24 cellular contexts compared by ENCODE assay signal in genomic region chr1:231729541-231729940, GRCh38.
"Had no signal": no experiment of that assay in that cellular context is flagged by ENCODE, and none has a peak within 500 bp of the region (broad histone marks: within the 10 kb centered on the region; RNA-seq: fewer than 3 reads in every experiment).

No MANE protein-coding gene starts in this region.

- H3K9me3 Mint-ChIP-seq: activated CD4-positive, alpha-beta T cell treated with anti-CD3 and anti-CD28 coated beads, Interleukin-2, amount 10 ng/mL, durations not matched to agents 24 days and 14 days; activated CD8-positive, alpha-beta T cell treated with anti-CD3 and anti-CD28 coated beads for 36 hours; activated T-helper 2 cell treated with anti-CD3 and anti-CD28 coated beads, Interferon-gamma antibody, Interleukin-2, Interleukin-4, amounts not matched to agents 10 μg/mL and 5 μg/mL and 100 μg/mL, durations not matched to agents 14 hours and 24 hours and 36 hours; central memory CD8-positive, alpha-beta T cell; effector memory CD8-positive, alpha-beta T cell; nephron had no signal

- H3K4me1 ChIP-seq: tibial artery had no signal

- H3K4me3 ChIP-seq: esophagus squamous epithelium, lower lobe of right lung, tibial artery had no signal

- H3K4me3 Mint-ChIP-seq: activated CD4-positive, alpha-beta T cell treated with anti-CD3 and anti-CD28 coated beads, Interleukin-2, amount 10 ng/mL, durations not matched to agents 24 days and 14 days; activated CD8-positive, alpha-beta T cell treated with anti-CD3 and anti-CD28 coated beads for 36 hours; activated naive CD8-positive, alpha-beta T cell treated with anti-CD3 and anti-CD28 coated beads, Interleukin-2, amount 10 ng/mL, durations not matched to agents 7 days and 5 days; central memory CD8-positive, alpha-beta T cell; effector memory CD8-positive, alpha-beta T cell; mesothelial cell of epicardium; nephron had no signal

- H3K36me3 ChIP-seq: esophagus squamous epithelium, lower lobe of right lung, tibial artery had no signal

- H3K9me3 ChIP-seq: esophagus squamous epithelium, lower lobe of right lung, tibial artery had no signal

- H3K27ac Mint-ChIP-seq: activated CD4-positive, alpha-beta T cell treated with anti-CD3 and anti-CD28 coated beads, Interleukin-2, amount 10 ng/mL, durations not matched to agents 24 days and 14 days; activated CD8-positive, alpha-beta T cell treated with anti-CD3 and anti-CD28 coated beads for 36 hours; activated naive CD8-positive, alpha-beta T cell treated with anti-CD3 and anti-CD28 coated beads, Interleukin-2, amount 10 ng/mL, durations not matched to agents 7 days and 5 days; activated T-helper 2 cell treated with anti-CD3 and anti-CD28 coated beads, Interferon-gamma antibody, Interleukin-2, Interleukin-4, amounts not matched to agents 10 μg/mL and 5 μg/mL and 100 μg/mL, durations not matched to agents 14 hours and 24 hours and 36 hours; effector memory CD8-positive, alpha-beta T cell; mesothelial cell of epicardium; nephron had no signal

- H3K36me3 Mint-ChIP-seq: activated naive CD8-positive, alpha-beta T cell treated with anti-CD3 and anti-CD28 coated beads, Interleukin-2, amount 10 ng/mL, durations not matched to agents 7 days and 5 days; mesothelial cell of epicardium had no signal

- H3K27me3 ChIP-seq: esophagus squamous epithelium, tibial artery had no signal

- H3K27ac ChIP-seq: esophagus squamous epithelium, lower lobe of right lung, tibial artery had no signal

- DNase-seq: activated CD4-positive, alpha-beta T cell treated with anti-CD3 and anti-CD28 coated beads, Interleukin-2, amount 10 ng/mL, durations not matched to agents 24 days and 14 days; activated CD4-positive, CD25-positive, alpha-beta regulatory T cell; activated CD8-positive, alpha-beta T cell treated with anti-CD3 and anti-CD28 coated beads for 36 hours; activated naive CD4-positive, alpha-beta T cell treated with Interleukin-2 at 50 U/mL for 16 hours; activated naive CD8-positive, alpha-beta T cell treated with anti-CD3 and anti-CD28 coated beads, Interleukin-2, amount 10 ng/mL, durations not matched to agents 7 days and 5 days; activated T-cell treated with anti-CD3 and anti-CD28 coated beads, Interleukin-2, amount 50 U/mL, for 1 hour; anterior cingulate cortex; dermis blood vessel endothelial cell; effector memory CD8-positive, alpha-beta T cell; esophagus squamous epithelium; hypothalamus; lower lobe of right lung; nucleus accumbens; posterior cingulate gyrus; stimulated activated CD4-positive, alpha-beta T cell treated with anti-CD3 and anti-CD28 coated beads, Interleukin-12 subunit alpha, Interleukin-12 subunit beta, amount 100 ng/mL, for 4 hours; stimulated activated CD4-positive, alpha-beta T cell treated with anti-CD3 and anti-CD28 coated beads, Interleukin-1b, Interleukin-23, amount 100 ng/mL, for 48 hours; stimulated activated naive CD4-positive, alpha-beta T cell treated with Interleukin-2 at 50 U/mL for 16 hours; substantia nigra; T1000; tibial artery had no signal

- H3K27me3 Mint-ChIP-seq: activated CD4-positive, alpha-beta T cell treated with anti-CD3 and anti-CD28 coated beads, Interleukin-2, amount 10 ng/mL, durations not matched to agents 24 days and 14 days; activated CD8-positive, alpha-beta T cell treated with anti-CD3 and anti-CD28 coated beads for 36 hours; activated naive CD8-positive, alpha-beta T cell treated with anti-CD3 and anti-CD28 coated beads, Interleukin-2, amount 10 ng/mL, durations not matched to agents 7 days and 5 days; central memory CD8-positive, alpha-beta T cell; effector memory CD8-positive, alpha-beta T cell had no signal
